In genomic region chr6:134850906-134851305, GRCh38 we compare ENCODE assay signal across 25 cellular contexts.
DNase-seq lines count a peak whose midpoint lies in the region; ATAC-seq, FAIRE-seq and TF ChIP-seq lines count a peak whose summit lies in the region.
"Had no signal": no experiment of that assay in that cellular context is flagged by ENCODE, and none has a peak within 500 bp of the region (broad histone marks: within the 10 kb centered on the region; RNA-seq: fewer than 3 reads in every experiment).

No MANE protein-coding gene starts in this region.

- H3K9me3 ChIP-seq in HEK293 (ENCODE audit: control insufficient read depth, insufficient read depth, low read depth, low read length), result no peaks in the 10 kb centered on the region
- H3K9me3 ChIP-seq in astrocyte (ENCODE audit: insufficient read depth, low read depth, low read length), result no peaks in the 10 kb centered on the region
- H3K9me3 ChIP-seq in neuronal stem cell (replicated peaks in 1 of 2; ENCODE audit: control insufficient read depth in 2 of 2, insufficient read depth in 1 of 2, low read depth in 1 of 2, low read length in 2 of 2), result no peaks in the 10 kb centered on the region
- no peaks in the 10 kb centered on the region for H3K9me3 ChIP-seq in psoas muscle
- H3K9me3 ChIP-seq: tibial nerve had no signal

- no peaks in the 10 kb centered on the region for H3K79me2 ChIP-seq in astrocyte (ENCODE audit: insufficient read depth, low read length)

- no peak overlapping the region for H4K8ac ChIP-seq in neuronal stem cell (ENCODE audit: low read depth, low read length)

- H3K4me1 Mint-ChIP-seq in astrocyte (ENCODE audit: low read depth, unreplicated experiment), result no peaks in the 10 kb centered on the region
- H3K4me1 Mint-ChIP-seq: activated CD8-positive, alpha-beta memory T cell treated with anti-CD3 and anti-CD28 coated beads, Interleukin-2, amount 10 ng/mL, durations not matched to agents 7 days and 5 days had no signal

- H3K14ac ChIP-seq in neuronal stem cell (ENCODE audit: low read length), result no peak overlapping the region

- no peak overlapping the region for H3K27ac Mint-ChIP-seq in astrocyte (ENCODE audit: unreplicated experiment)
- H3K27ac Mint-ChIP-seq: activated CD8-positive, alpha-beta memory T cell treated with anti-CD3 and anti-CD28 coated beads, Interleukin-2, amount 10 ng/mL, durations not matched to agents 7 days and 5 days; activated naive CD8-positive, alpha-beta T cell; activated T-helper 1 cell treated with anti-CD3 and anti-CD28 coated beads, Interleukin-12 subunit alpha, Interleukin-12 subunit beta, Interleukin-2, Interleukin-4 antibody, amounts not matched to agents 30 ng/mL and 10 ng/mL and 1 ng/mL, durations not matched to agents 14 hours and 24 hours and 36 hours; natural killer cell treated with Interleukin-12 subunit alpha and Interleukin-12 subunit beta and Interleukin-15 and Interleukin-18, amount 100 ng/mL, for 72 hours had no signal

- no peak overlapping the region for H2AK5ac ChIP-seq in neuronal stem cell (ENCODE audit: low read depth, low read length)

- H3K36me3 ChIP-seq in HEK293 (ENCODE audit: control insufficient read depth in 2 of 2, insufficient read depth in 1 of 2, low read length in 2 of 2), result no peaks in the 10 kb centered on the region
- H3K36me3 ChIP-seq in astrocyte (ENCODE audit: insufficient read depth, low read length), result no peaks in the 10 kb centered on the region
- no peaks in the 10 kb centered on the region for H3K36me3 ChIP-seq in neuronal stem cell (replicated peaks in 1 of 2; ENCODE audit: control insufficient read depth in 2 of 2, insufficient read depth in 2 of 2, low read length in 2 of 2)
- H3K36me3 ChIP-seq in psoas muscle (ENCODE audit: insufficient read depth in 1 of 2, low read depth in 1 of 2), result no peaks in the 10 kb centered on the region
- H3K36me3 ChIP-seq: tibial nerve had no signal

- H3K23ac ChIP-seq in neuronal stem cell (ENCODE audit: low read depth, low read length, poor library complexity), result no peak overlapping the region

- H3K4me1 ChIP-seq in HEK293 (ENCODE audit: control insufficient read depth, insufficient read depth, low read length), result peaks cover 3% of the 10 kb centered on the region; the same call in 1 of the 2 replicates
- peaks cover 13% of the 10 kb centered on the region for H3K4me1 ChIP-seq in astrocyte (ENCODE audit: insufficient read depth, low read length)
- H3K4me1 ChIP-seq in neuronal stem cell (ENCODE audit: control insufficient read depth in 2 of 2, insufficient read depth in 1 of 2, low read depth in 1 of 2, low read length in 2 of 2), result peaks cover 0 to 6% of the 10 kb centered on the region in 2 donors
- H3K4me1 ChIP-seq in psoas muscle, result peaks cover 15% of the 10 kb centered on the region

- peak; percentile 18 for DNase-seq in astrocyte (ENCODE audit: low read depth)
- DNase-seq in fibroblast of pulmonary artery (ENCODE audit: low read depth), result peak; percentile 87
- no peak for DNase-seq in neuronal stem cell (ENCODE audit: low spot score)
- no peak for DNase-seq in psoas muscle
- DNase-seq in activated CD4-positive, CD25-positive, alpha-beta regulatory T cell (lab: John Stamatoyannopoulos, UW), result no peak
- DNase-seq in NCI-H187 (lab: John Stamatoyannopoulos, UW), result no peak
- DNase-seq: activated CD4-positive, alpha-beta T cell treated with anti-CD3 and anti-CD28 coated beads for 4 hours; activated CD8-positive, alpha-beta memory T cell treated with anti-CD3 and anti-CD28 coated beads, Interleukin-2, amount 10 ng/mL, durations not matched to agents 7 days and 5 days; DMS79 treated with DMSO at 0.1 percent for 48 hours; foreskin melanocyte; hypothalamus; NCI-H1417; NCI-H526; stimulated activated CD4-positive, alpha-beta T cell treated with anti-CD3 and anti-CD28 coated beads, Interleukin-2, amount 100 ng/mL, for 48 hours; stimulated activated naive CD8-positive, alpha-beta T cell treated with anti-CD3 and anti-CD28 coated beads, Interleukin-15, Interleukin-2, amounts not matched to agents 100 U/mL and 50 U/mL, for 24 hours had no signal

- no peak overlapping the region for H2BK120ac ChIP-seq in neuronal stem cell (ENCODE audit: low read depth, low read length)

- H3K27ac ChIP-seq in HEK293 (ENCODE audit: extremely low read depth, low read depth, low read length) (no peak overlapping the region), astrocyte (ENCODE audit: low read depth, low read length) (peak overlapping the region; percentile 46), neuronal stem cell (replicated peaks; ENCODE audit: low read length) (no peak overlapping the region), psoas muscle (no peak overlapping the region)
- H3K27ac ChIP-seq: skin epidermis, tibial nerve had no signal

- H2BK5ac ChIP-seq in neuronal stem cell (ENCODE audit: low read length), result no peak overlapping the region

- no peak overlapping the region for H4K91ac ChIP-seq in neuronal stem cell (ENCODE audit: low read depth, low read length, poor library complexity)

- no peak for ATAC-seq in psoas muscle
- no peak for ATAC-seq in GM19397 (IDR thresholded peaks at IDR 0.05; ENCODE audit: unreplicated experiment)
- ATAC-seq: activated CD8-positive, alpha-beta memory T cell treated with anti-CD3 and anti-CD28 coated beads, Interleukin-2, amount 10 ng/mL, durations not matched to agents 7 days and 5 days; HCT116; natural killer cell treated with Interleukin-12 subunit alpha and Interleukin-12 subunit beta and Interleukin-15 and Interleukin-18, amount 100 ng/mL, for 72 hours; stimulated activated naive CD8-positive, alpha-beta T cell treated with anti-CD3 and anti-CD28 coated beads, Interleukin-15, Interleukin-2, amounts not matched to agents 100 U/mL and 50 U/mL, for 24 hours had no signal

- no peaks in the 10 kb centered on the region for H3K79me1 ChIP-seq in neuronal stem cell (ENCODE audit: low read depth, low read length)

- H3K18ac ChIP-seq in neuronal stem cell (ENCODE audit: low read length), result no peak overlapping the region

- CTCF ChIA-PET in HEK293 (lab: Yijun Ruan, JAX), result interaction anchor here (0.7 kb wide), 1 partner anchor 823 kb away, joined by 3 read pairs; no protein-coding TSS in a partner anchor

- H3K27me3 Mint-ChIP-seq in astrocyte (ENCODE audit: low read depth, unreplicated experiment), result peaks cover 1% of the 10 kb centered on the region
- H3K27me3 Mint-ChIP-seq: activated naive CD8-positive, alpha-beta T cell; progenitor cell of endocrine pancreas had no signal

- H2BK15ac ChIP-seq in neuronal stem cell (ENCODE audit: low read length), result no peak overlapping the region

- H3K4me3 Mint-ChIP-seq in astrocyte (ENCODE audit: unreplicated experiment), result no peak overlapping the region
- H3K4me3 Mint-ChIP-seq: activated CD8-positive, alpha-beta memory T cell treated with anti-CD3 and anti-CD28 coated beads, Interleukin-2, amount 10 ng/mL, durations not matched to agents 7 days and 5 days; activated naive CD8-positive, alpha-beta T cell; activated T-helper 1 cell treated with anti-CD3 and anti-CD28 coated beads, Interleukin-12 subunit alpha, Interleukin-12 subunit beta, Interleukin-2, Interleukin-4 antibody, amounts not matched to agents 30 ng/mL and 10 ng/mL and 1 ng/mL, durations not matched to agents 14 hours and 24 hours and 36 hours; natural killer cell treated with Interleukin-12 subunit alpha and Interleukin-12 subunit beta and Interleukin-15 and Interleukin-18, amount 100 ng/mL, for 72 hours had no signal

- H3K4me3 ChIP-seq in HEK293 (ENCODE audit: low read depth, low read length) (no peak overlapping the region), astrocyte (ENCODE audit: insufficient read depth, low read depth, low read length) (no peak overlapping the region), fibroblast of pulmonary artery (replicated peaks; ENCODE audit: low read depth, low read length) (no peak overlapping the region), neuronal stem cell (ENCODE audit: low read length in 2 of 2) (no peak overlapping the region), psoas muscle (no peak overlapping the region)
- H3K4me3 ChIP-seq: skin epidermis, tibial nerve had no signal

- H3K36me3 Mint-ChIP-seq in astrocyte (ENCODE audit: low read depth, unreplicated experiment), result no peaks in the 10 kb centered on the region
- H3K36me3 Mint-ChIP-seq: activated CD8-positive, alpha-beta memory T cell treated with anti-CD3 and anti-CD28 coated beads, Interleukin-2, amount 10 ng/mL, durations not matched to agents 7 days and 5 days; activated naive CD8-positive, alpha-beta T cell; natural killer cell treated with Interleukin-12 subunit alpha and Interleukin-12 subunit beta and Interleukin-15 and Interleukin-18, amount 100 ng/mL, for 72 hours had no signal

- H3K27me3 ChIP-seq in astrocyte (ENCODE audit: insufficient read depth, low read length) (no peaks in the 10 kb centered on the region), neuronal stem cell (ENCODE audit: control insufficient read depth in 3 of 3, insufficient read depth in 3 of 3, low read depth in 1 of 3, low read length in 3 of 3) (no peaks in the 10 kb centered on the region), psoas muscle (ENCODE audit: insufficient read depth in 3 of 3, low read length in 2 of 3) (no peaks in the 10 kb centered on the region)
- H3K27me3 ChIP-seq: tibial nerve had no signal

- H3K4me2 ChIP-seq in astrocyte (ENCODE audit: low read length) (peak overlapping the region; percentile 52), neuronal stem cell (ENCODE audit: insufficient read depth, low read length, poor library complexity, severe bottlenecking) (no peak overlapping the region)

- H3K4ac ChIP-seq in neuronal stem cell (ENCODE audit: low read length), result no peak overlapping the region

- H4K20me1 ChIP-seq in astrocyte (ENCODE audit: insufficient read depth, low read length), result no peaks in the 10 kb centered on the region

- H2AFZ ChIP-seq in astrocyte (ENCODE audit: low read depth, low read length) (peak overlapping the region; percentile 37), neuronal stem cell (ENCODE audit: low read length) (peak overlapping the region; percentile 64)

- intact Hi-C loops in psoas muscle (cut with DNase I), result no loop called here

- WGBS in neuronal stem cell (ENCODE audit: extremely low coverage in 2 of 2, insufficient read length in 2 of 2, insufficient replicate concordance in 1 of 2), 2 donors, result no CpG with 5 or more reads among the region's 7 CpGs
- WGBS in psoas muscle, 3 donors, result 66 to 79% (median 78%) methylated on average over 7 of the region's 7 CpGs

- no peak for FAIRE-seq in astrocyte (lab: Jason Lieb, UNC)
- FAIRE-seq: HTR-8/SVneo had no signal

- POLR2A ChIA-PET in HEK293 (lab: Yijun Ruan, JAX), result no interaction called here

- H2BK12ac ChIP-seq in neuronal stem cell (ENCODE audit: low read length), result no peak overlapping the region

- H3K9ac ChIP-seq in astrocyte (ENCODE audit: low read length) (no peak overlapping the region), neuronal stem cell (ENCODE audit: low read depth, low read length, poor library complexity) (no peak overlapping the region)

- no peaks in the 10 kb centered on the region for H3K9me3 Mint-ChIP-seq in astrocyte (ENCODE audit: unreplicated experiment)
- H3K9me3 Mint-ChIP-seq: activated T-helper 1 cell treated with anti-CD3 and anti-CD28 coated beads, Interleukin-12 subunit alpha, Interleukin-12 subunit beta, Interleukin-2, Interleukin-4 antibody, amounts not matched to agents 30 ng/mL and 10 ng/mL and 1 ng/mL, durations not matched to agents 14 hours and 24 hours and 36 hours; natural killer cell treated with Interleukin-12 subunit alpha and Interleukin-12 subunit beta and Interleukin-15 and Interleukin-18, amount 100 ng/mL, for 72 hours had no signal

- no peak for TF ChIP-seq CTCF in HEK293 (tag by site-specific recombination; IDR thresholded peaks at IDR 0.05)
- no peak for TF ChIP-seq CTCF in astrocyte (IDR thresholded peaks at IDR 0.05; ENCODE audit: insufficient read depth, low read depth, low read length)
- TF ChIP-seq CTCF in fibroblast of pulmonary artery (IDR thresholded peaks at IDR 0.05; ENCODE audit: low read length, missing control alignments), result no peak
- no peak for TF ChIP-seq CTCF in psoas muscle (IDR thresholded peaks at IDR 0.05)

Comparison
In these comparisons a context has a peak if more than half of its experiments do, and no peak if none do; other contexts are left out.
1. DNase-seq: peak in astrocyte (single experiment) and fibroblast of pulmonary artery (single experiment); none in neuronal stem cell (single experiment), psoas muscle (0 of 2), activated CD4-positive, CD25-positive, alpha-beta regulatory T cell (0 of 4) and NCI-H187 (0 of 2).